1 cellular context compared by ENCODE assay signal in genomic region chr19:48928164-48929005, GRCh38.
TF ChIP-seq lines count a peak whose summit lies in the region.

No MANE protein-coding gene starts in this region.

TF ChIP-seq in SK-N-SH treated with all-trans-retinoic acid at 6 μM for 48 hours, 23 proteins besides CTCF, POLR2A, EP300 and RAD21 (continued from another document):
- TF ChIP-seq, protein P1, sequence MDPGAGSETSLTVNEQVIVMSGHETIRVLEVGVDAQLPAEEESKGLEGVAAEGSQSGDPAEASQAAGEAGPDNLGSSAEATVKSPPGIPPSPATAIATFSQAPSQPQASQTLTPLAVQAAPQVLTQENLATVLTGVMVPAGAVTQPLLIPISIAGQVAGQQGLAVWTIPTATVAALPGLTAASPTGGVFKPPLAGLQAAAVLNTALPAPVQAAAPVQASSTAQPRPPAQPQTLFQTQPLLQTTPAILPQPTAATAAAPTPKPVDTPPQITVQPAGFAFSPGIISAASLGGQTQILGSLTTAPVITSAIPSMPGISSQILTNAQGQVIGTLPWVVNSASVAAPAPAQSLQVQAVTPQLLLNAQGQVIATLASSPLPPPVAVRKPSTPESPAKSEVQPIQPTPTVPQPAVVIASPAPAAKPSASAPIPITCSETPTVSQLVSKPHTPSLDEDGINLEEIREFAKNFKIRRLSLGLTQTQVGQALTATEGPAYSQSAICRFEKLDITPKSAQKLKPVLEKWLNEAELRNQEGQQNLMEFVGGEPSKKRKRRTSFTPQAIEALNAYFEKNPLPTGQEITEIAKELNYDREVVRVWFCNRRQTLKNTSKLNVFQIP (CRISPR knock-in tag; IDR thresholded peaks at IDR 0.05; ENCODE audit: borderline replicate concordance, low read depth) = no peak
- TF ChIP-seq ISL1 (CRISPR knock-in tag; IDR thresholded peaks at IDR 0.05) = no peak
- TF ChIP-seq ZFP3 (CRISPR knock-in tag; IDR thresholded peaks at IDR 0.05) = no peak
- no peak for TF ChIP-seq TOX (CRISPR knock-in tag; IDR thresholded peaks at IDR 0.05; ENCODE audit: borderline replicate concordance)
- no peak for TF ChIP-seq PPARA (CRISPR knock-in tag; IDR thresholded peaks at IDR 0.05; ENCODE audit: borderline replicate concordance)
- TF ChIP-seq ZNF8 (CRISPR knock-in tag; IDR thresholded peaks at IDR 0.05) = no peak
- TF ChIP-seq ARNTL (CRISPR knock-in tag; IDR thresholded peaks at IDR 0.05; ENCODE audit: borderline replicate concordance, low read depth) = no peak
- no peak for TF ChIP-seq BACH2 (CRISPR knock-in tag; IDR thresholded peaks at IDR 0.05; ENCODE audit: borderline replicate concordance)
- TF ChIP-seq OSR1 (CRISPR knock-in tag; IDR thresholded peaks at IDR 0.05) = no peak
- no peak for TF ChIP-seq ESRRG (CRISPR knock-in tag; IDR thresholded peaks at IDR 0.05)
